1 cellular context compared by ENCODE assay signal in the genomic region with DNA sequence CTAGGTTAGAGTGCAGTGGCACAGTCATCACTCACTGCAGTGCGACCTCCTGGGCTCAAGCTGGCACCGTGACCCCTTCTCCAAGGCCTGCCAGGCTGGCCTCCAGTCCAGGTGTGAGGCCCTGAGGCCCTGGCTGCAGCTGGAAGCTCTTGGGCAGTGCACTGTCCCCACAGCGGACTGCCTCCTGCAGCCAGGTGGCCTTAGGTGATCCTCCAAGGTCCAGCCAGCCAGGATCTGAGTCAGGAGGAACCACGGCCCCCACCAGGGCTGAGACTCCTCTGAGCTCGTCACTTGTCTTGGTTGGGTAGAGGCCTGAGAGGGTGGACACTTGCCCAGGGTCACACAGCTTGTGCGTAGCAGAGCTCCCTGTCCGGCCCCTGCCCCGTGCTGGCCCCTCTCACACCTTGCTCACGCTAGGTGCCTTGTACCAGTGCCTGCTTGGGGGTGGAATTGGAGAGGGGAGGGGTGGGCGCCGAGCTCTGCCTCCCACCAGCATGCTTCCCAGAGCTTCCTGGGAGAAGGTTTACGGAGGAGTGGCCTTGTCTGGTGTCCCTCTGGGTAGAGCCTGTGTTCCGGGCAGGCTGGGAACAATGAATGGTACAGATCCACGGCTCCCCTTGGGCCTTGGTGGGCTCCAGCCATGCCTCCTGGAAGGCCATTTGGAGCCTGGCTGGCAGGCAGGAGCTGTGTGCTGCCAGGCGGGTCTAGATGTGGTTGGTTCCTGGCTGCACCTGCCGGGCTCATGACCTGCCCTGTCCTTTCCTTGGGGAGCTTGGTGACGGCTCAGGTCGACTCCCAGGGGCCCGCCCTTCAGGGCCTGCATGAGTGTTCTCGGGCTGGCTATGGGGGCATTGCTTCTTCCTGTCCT.
TF ChIP-seq lines count a peak whose summit lies in the region.

No MANE protein-coding gene starts in this region.

TF ChIP-seq in HepG2, 621 proteins besides CTCF, POLR2A, EP300 and RAD21:
- TF ChIP-seq, protein P1, sequence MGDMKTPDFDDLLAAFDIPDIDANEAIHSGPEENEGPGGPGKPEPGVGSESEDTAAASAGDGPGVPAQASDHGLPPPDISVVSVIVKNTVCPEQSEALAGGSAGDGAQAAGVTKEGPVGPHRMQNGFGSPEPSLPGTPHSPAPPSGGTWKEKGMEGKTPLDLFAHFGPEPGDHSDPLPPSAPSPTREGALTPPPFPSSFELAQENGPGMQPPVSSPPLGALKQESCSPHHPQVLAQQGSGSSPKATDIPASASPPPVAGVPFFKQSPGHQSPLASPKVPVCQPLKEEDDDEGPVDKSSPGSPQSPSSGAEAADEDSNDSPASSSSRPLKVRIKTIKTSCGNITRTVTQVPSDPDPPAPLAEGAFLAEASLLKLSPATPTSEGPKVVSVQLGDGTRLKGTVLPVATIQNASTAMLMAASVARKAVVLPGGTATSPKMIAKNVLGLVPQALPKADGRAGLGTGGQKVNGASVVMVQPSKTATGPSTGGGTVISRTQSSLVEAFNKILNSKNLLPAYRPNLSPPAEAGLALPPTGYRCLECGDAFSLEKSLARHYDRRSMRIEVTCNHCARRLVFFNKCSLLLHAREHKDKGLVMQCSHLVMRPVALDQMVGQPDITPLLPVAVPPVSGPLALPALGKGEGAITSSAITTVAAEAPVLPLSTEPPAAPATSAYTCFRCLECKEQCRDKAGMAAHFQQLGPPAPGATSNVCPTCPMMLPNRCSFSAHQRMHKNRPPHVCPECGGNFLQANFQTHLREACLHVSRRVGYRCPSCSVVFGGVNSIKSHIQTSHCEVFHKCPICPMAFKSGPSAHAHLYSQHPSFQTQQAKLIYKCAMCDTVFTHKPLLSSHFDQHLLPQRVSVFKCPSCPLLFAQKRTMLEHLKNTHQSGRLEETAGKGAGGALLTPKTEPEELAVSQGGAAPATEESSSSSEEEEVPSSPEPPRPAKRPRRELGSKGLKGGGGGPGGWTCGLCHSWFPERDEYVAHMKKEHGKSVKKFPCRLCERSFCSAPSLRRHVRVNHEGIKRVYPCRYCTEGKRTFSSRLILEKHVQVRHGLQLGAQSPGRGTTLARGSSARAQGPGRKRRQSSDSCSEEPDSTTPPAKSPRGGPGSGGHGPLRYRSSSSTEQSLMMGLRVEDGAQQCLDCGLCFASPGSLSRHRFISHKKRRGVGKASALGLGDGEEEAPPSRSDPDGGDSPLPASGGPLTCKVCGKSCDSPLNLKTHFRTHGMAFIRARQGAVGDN (CRISPR knock-in tag; IDR thresholded peaks at IDR 0.05) = peak; percentile 23; the same call in 1 of the 2 replicates
- TF ChIP-seq, protein P2, sequence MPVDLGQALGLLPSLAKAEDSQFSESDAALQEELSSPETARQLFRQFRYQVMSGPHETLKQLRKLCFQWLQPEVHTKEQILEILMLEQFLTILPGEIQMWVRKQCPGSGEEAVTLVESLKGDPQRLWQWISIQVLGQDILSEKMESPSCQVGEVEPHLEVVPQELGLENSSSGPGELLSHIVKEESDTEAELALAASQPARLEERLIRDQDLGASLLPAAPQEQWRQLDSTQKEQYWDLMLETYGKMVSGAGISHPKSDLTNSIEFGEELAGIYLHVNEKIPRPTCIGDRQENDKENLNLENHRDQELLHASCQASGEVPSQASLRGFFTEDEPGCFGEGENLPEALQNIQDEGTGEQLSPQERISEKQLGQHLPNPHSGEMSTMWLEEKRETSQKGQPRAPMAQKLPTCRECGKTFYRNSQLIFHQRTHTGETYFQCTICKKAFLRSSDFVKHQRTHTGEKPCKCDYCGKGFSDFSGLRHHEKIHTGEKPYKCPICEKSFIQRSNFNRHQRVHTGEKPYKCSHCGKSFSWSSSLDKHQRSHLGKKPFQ (CRISPR knock-in tag; IDR thresholded peaks at IDR 0.05; ENCODE audit: insufficient replicate concordance) = no peak
- no peak for TF ChIP-seq NFATC3 (CRISPR knock-in tag; IDR thresholded peaks at IDR 0.05)
- TF ChIP-seq ZNF768 (CRISPR knock-in tag; IDR thresholded peaks at IDR 0.05) = 0 out of 2 replicates have a peak, but pooled peaks have one; percentile 29
TF ChIP-seq in HepG2: peak in this region for 2.
